In the genomic region with DNA sequence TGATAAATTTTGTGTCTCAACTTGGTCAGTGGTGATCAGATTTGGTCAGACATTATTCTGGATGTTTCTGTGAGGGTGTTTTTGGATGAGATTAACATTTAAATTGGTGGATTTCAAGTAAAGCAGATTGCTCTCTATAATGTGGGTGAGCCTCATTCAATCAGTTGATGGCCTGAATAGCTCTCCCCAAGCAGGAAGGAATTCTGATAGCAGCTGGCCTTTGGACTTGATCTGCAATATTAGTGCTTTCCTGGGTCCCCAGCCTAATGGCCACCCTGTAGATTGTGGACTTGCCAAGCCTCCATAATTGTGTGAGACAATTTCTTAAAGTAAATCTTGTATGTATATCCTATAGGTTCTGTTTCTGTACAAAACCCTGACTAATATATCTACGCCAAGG, we compare ENCODE assay signal across 1 cellular context.
TF ChIP-seq lines count a peak whose summit lies in the region.

No MANE protein-coding gene starts in this region.

TF ChIP-seq in GM12878, 131 proteins besides CTCF, POLR2A, EP300 and RAD21 (continued from another document):
- TF ChIP-seq, protein P1, sequence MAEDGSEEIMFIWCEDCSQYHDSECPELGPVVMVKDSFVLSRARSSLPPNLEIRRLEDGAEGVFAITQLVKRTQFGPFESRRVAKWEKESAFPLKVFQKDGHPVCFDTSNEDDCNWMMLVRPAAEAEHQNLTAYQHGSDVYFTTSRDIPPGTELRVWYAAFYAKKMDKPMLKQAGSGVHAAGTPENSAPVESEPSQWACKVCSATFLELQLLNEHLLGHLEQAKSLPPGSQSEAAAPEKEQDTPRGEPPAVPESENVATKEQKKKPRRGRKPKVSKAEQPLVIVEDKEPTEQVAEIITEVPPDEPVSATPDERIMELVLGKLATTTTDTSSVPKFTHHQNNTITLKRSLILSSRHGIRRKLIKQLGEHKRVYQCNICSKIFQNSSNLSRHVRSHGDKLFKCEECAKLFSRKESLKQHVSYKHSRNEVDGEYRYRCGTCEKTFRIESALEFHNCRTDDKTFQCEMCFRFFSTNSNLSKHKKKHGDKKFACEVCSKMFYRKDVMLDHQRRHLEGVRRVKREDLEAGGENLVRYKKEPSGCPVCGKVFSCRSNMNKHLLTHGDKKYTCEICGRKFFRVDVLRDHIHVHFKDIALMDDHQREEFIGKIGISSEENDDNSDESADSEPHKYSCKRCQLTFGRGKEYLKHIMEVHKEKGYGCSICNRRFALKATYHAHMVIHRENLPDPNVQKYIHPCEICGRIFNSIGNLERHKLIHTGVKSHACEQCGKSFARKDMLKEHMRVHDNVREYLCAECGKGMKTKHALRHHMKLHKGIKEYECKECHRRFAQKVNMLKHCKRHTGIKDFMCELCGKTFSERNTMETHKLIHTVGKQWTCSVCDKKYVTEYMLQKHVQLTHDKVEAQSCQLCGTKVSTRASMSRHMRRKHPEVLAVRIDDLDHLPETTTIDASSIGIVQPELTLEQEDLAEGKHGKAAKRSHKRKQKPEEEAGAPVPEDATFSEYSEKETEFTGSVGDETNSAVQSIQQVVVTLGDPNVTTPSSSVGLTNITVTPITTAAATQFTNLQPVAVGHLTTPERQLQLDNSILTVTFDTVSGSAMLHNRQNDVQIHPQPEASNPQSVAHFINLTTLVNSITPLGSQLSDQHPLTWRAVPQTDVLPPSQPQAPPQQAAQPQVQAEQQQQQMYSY (CRISPR knock-in tag; IDR thresholded peaks at IDR 0.05): no peak
TF ChIP-seq in GM12878: peak in this region for 0.
